6 cellular contexts compared by ENCODE assay signal in genomic region chr7:43715966-43716365, GRCh38. TPM values are rescaled to one million over a fixed set of nuclear protein-coding genes. Genes with fewer than 3 reads are reported as not detected.
DNase-seq lines count a peak whose midpoint lies in the region; ATAC-seq and TF ChIP-seq lines count a peak whose summit lies in the region.
"Not testable (repeated sequence)": the region's sequence is repeated elsewhere in the genome, so short reads cannot be mapped to it uniquely, and the experiment has no call there.

No MANE protein-coding gene starts in this region.

- not testable (repeated sequence) for H3K4me3 Mint-ChIP-seq in Caco-2 (ENCODE audit: unreplicated experiment); IgD-negative memory B cell; activated CD8-positive, alpha-beta T cell treated with anti-CD3 and anti-CD28 coated beads, Interleukin-2, amount 10 ng/mL, durations not matched to agents 7 days and 5 days; activated T-helper 17 cell treated with anti-CD3 and anti-CD28 coated beads, Interleukin-2, amount 50 U/mL, for 72 hours; MCF 10A (ENCODE audit: unreplicated experiment); immature natural killer cell

- intact Hi-C loops in Caco-2 (cut with micrococcal nuclease; ENCODE audit: unreplicated experiment); MCF 10A (cut with micrococcal nuclease): not testable (repeated sequence)

- H3K9me3 ChIP-seq in Caco-2, result not testable (repeated sequence)

- H3K9me3 Mint-ChIP-seq in Caco-2 (ENCODE audit: unreplicated experiment); IgD-negative memory B cell; activated CD8-positive, alpha-beta T cell treated with anti-CD3 and anti-CD28 coated beads, Interleukin-2, amount 10 ng/mL, durations not matched to agents 7 days and 5 days (ENCODE audit: insufficient read depth); activated T-helper 17 cell treated with anti-CD3 and anti-CD28 coated beads, Interleukin-2, amount 50 U/mL, for 72 hours; MCF 10A (ENCODE audit: unreplicated experiment); immature natural killer cell: not testable (repeated sequence)

- not testable (repeated sequence) for DNase-seq in Caco-2; activated CD8-positive, alpha-beta T cell treated with anti-CD3 and anti-CD28 coated beads, Interleukin-2, amount 10 ng/mL, durations not matched to agents 7 days and 5 days; MCF 10A (ENCODE audit: unreplicated experiment); immature natural killer cell

- TF ChIP-seq CTCF in Caco-2 (IDR thresholded peaks at IDR 0.05; ENCODE audit: insufficient read depth in 1 of 2, low read depth in 1 of 2, low read length in 1 of 2, severe bottlenecking in 1 of 2, unreplicated experiment in 1 of 2); MCF 10A (IDR thresholded peaks at IDR 0.05; ENCODE audit: unreplicated experiment): not testable (repeated sequence)

- not testable (repeated sequence) for H3K36me3 ChIP-seq in Caco-2 (ENCODE audit: control insufficient read depth, insufficient read depth, low read length)

- not testable (repeated sequence) for H3K27me3 Mint-ChIP-seq in Caco-2 (ENCODE audit: insufficient read depth, unreplicated experiment); IgD-negative memory B cell; activated CD8-positive, alpha-beta T cell treated with anti-CD3 and anti-CD28 coated beads, Interleukin-2, amount 10 ng/mL, durations not matched to agents 7 days and 5 days (ENCODE audit: low read depth); activated T-helper 17 cell treated with anti-CD3 and anti-CD28 coated beads, Interleukin-2, amount 50 U/mL, for 72 hours; MCF 10A (ENCODE audit: insufficient read depth, unreplicated experiment); immature natural killer cell (ENCODE audit: low read depth in 3 of 3)

- H3K4me1 Mint-ChIP-seq in Caco-2 (ENCODE audit: low read depth, unreplicated experiment); MCF 10A (ENCODE audit: insufficient read depth, unreplicated experiment): not testable (repeated sequence)
- H3K4me1 Mint-ChIP-seq in IgD-negative memory B cell, result peaks cover 8 to 26% (median 24%) of the 10 kb centered on the region in 3 donors
- peaks cover 31% of the 10 kb centered on the region for H3K4me1 Mint-ChIP-seq in activated CD8-positive, alpha-beta T cell treated with anti-CD3 and anti-CD28 coated beads, Interleukin-2, amount 10 ng/mL, durations not matched to agents 7 days and 5 days (ENCODE audit: low read depth)
- H3K4me1 Mint-ChIP-seq in activated T-helper 17 cell treated with anti-CD3 and anti-CD28 coated beads, Interleukin-2, amount 50 U/mL, for 72 hours, result peaks cover 21% of the 10 kb centered on the region
- H3K4me1 Mint-ChIP-seq in immature natural killer cell, result peaks cover 21 to 31% of the 10 kb centered on the region in 2 donors

- H3K27ac Mint-ChIP-seq in Caco-2 (ENCODE audit: unreplicated experiment), result peak overlapping the region; percentile 20
- peak overlapping the region in 2 of 3 donors; percentile 11 to 42 for H3K27ac Mint-ChIP-seq in IgD-negative memory B cell
- H3K27ac Mint-ChIP-seq in activated CD8-positive, alpha-beta T cell treated with anti-CD3 and anti-CD28 coated beads, Interleukin-2, amount 10 ng/mL, durations not matched to agents 7 days and 5 days, result peak overlapping the region; percentile 58
- peak overlapping the region; percentile 1 for H3K27ac Mint-ChIP-seq in activated T-helper 17 cell treated with anti-CD3 and anti-CD28 coated beads, Interleukin-2, amount 50 U/mL, for 72 hours
- H3K27ac Mint-ChIP-seq in MCF 10A (ENCODE audit: low read depth, unreplicated experiment), result peak overlapping the region; percentile 25
- peak overlapping the region in 4 of 6 donors; percentile 0 to 65 (median 28) for H3K27ac Mint-ChIP-seq in immature natural killer cell

- not testable (repeated sequence) for ATAC-seq in activated CD8-positive, alpha-beta T cell treated with anti-CD3 and anti-CD28 coated beads, Interleukin-2, amount 10 ng/mL, durations not matched to agents 7 days and 5 days; activated T-helper 17 cell treated with anti-CD3 and anti-CD28 coated beads, Interleukin-2, amount 50 U/mL, for 72 hours (replicated peaks)

- H3K4me3 ChIP-seq in Caco-2 (ENCODE audit: low read depth, low read length), result not testable (repeated sequence)

- peaks cover 35% of the 10 kb centered on the region for H3K36me3 Mint-ChIP-seq in Caco-2 (ENCODE audit: insufficient read depth, unreplicated experiment)
- H3K36me3 Mint-ChIP-seq in IgD-negative memory B cell; MCF 10A (ENCODE audit: insufficient read depth, unreplicated experiment); immature natural killer cell: not testable (repeated sequence)
- peaks cover 27% of the 10 kb centered on the region for H3K36me3 Mint-ChIP-seq in activated CD8-positive, alpha-beta T cell treated with anti-CD3 and anti-CD28 coated beads, Interleukin-2, amount 10 ng/mL, durations not matched to agents 7 days and 5 days (ENCODE audit: low read depth)
- H3K36me3 Mint-ChIP-seq in activated T-helper 17 cell treated with anti-CD3 and anti-CD28 coated beads, Interleukin-2, amount 50 U/mL, for 72 hours (ENCODE audit: low read depth), result peaks cover 10% of the 10 kb centered on the region

- H3K27me3 ChIP-seq in Caco-2 (replicated peaks; ENCODE audit: control insufficient read depth, insufficient read depth, low read length), result not testable (repeated sequence)

- not testable (repeated sequence) for BruUV-seq in Caco-2 (replicated peaks; lab: Mats Ljungman, UMichigan); MCF 10A (replicated peaks; lab: Mats Ljungman, UMichigan)

- not testable (repeated sequence) for H3K4me1 ChIP-seq in Caco-2

- POLR2A ChIA-PET in Caco-2 (lab: Charles Lee); activated CD8-positive, alpha-beta T cell treated with anti-CD3 and anti-CD28 coated beads, Interleukin-2, amount 10 ng/mL, durations not matched to agents 7 days and 5 days (lab: Charles Lee); MCF 10A (lab: Yijun Ruan, JAX): not testable (repeated sequence)

- CTCF ChIA-PET in Caco-2 (lab: Charles Lee), result not testable (repeated sequence)
- CTCF ChIA-PET in activated CD8-positive, alpha-beta T cell treated with anti-CD3 and anti-CD28 coated beads, Interleukin-2, amount 10 ng/mL, durations not matched to agents 7 days and 5 days (lab: Charles Lee), result interaction anchor here (1.1 to 7.4 kb wide), 2 partner anchors 12 to 133 kb away, joined by 4 to 154 read pairs; partner anchors contain the start of gene STK17A
- CTCF ChIA-PET in MCF 10A (lab: Yijun Ruan, JAX), result interaction anchor here (2.3 kb wide), 1 partner anchor 16 kb away, joined by 8 read pairs; no protein-coding TSS in a partner anchor

RNA-seq across cellular contexts. Expression of gene COA1, which starts 13.4 kb away (rescaled TPM):
- total RNA-seq in Caco-2 (2022) (93.4 and 94.7 TPM in 2 replicates), MCF 10A (2022) (65.5 and 68.5 TPM in 2 replicates)
- polyA plus RNA-seq in IgD-negative memory B cell (48.5 TPM), immature natural killer cell (10 to 100 TPM; 48.2 to 99.7 (median 77.1) TPM)
- 10 to 100 TPM; 52.0 to 52.7 TPM for total RNA-seq in activated CD8-positive, alpha-beta T cell treated with anti-CD3 and anti-CD28 coated beads, Interleukin-2, amount 10 ng/mL, durations not matched to agents 7 days and 5 days
- 10 to 100 TPM; 36.1 to 46.2 TPM for total RNA-seq in activated T-helper 17 cell treated with anti-CD3 and anti-CD28 coated beads, Interleukin-2, amount 50 U/mL, for 72 hours

RNA-seq across cellular contexts. Expression of gene BLVRA, which starts 42.5 kb away (rescaled TPM):
- total RNA-seq in Caco-2 (2022) (19.1 and 27.9 TPM in 2 replicates), MCF 10A (2022) (41.2 and 46.0 TPM in 2 replicates)
- polyA plus RNA-seq in IgD-negative memory B cell (34.4 TPM), immature natural killer cell (10 to 100 TPM; 51.0 to 72.3 (median 51.0) TPM)
- 10 to 100 TPM; 25.7 to 29.2 TPM for total RNA-seq in activated CD8-positive, alpha-beta T cell treated with anti-CD3 and anti-CD28 coated beads, Interleukin-2, amount 10 ng/mL, durations not matched to agents 7 days and 5 days
- 10 to 100 TPM; 17.8 to 21.8 TPM for total RNA-seq in activated T-helper 17 cell treated with anti-CD3 and anti-CD28 coated beads, Interleukin-2, amount 50 U/mL, for 72 hours

Comparison
In these comparisons a context has a peak if more than half of its experiments do, and no peak if none do; other contexts are left out.
1. H3K27ac Mint-ChIP-seq: peak in every context shown above with its lines; median percentile 58 in activated CD8-positive, alpha-beta T cell treated with anti-CD3 and anti-CD28 coated beads, Interleukin-2, amount 10 ng/mL, durations not matched to agents 7 days and 5 days; 28 in immature natural killer cell; 26 in IgD-negative memory B cell; 25 in MCF 10A; 20 in Caco-2; 1 in activated T-helper 17 cell treated with anti-CD3 and anti-CD28 coated beads, Interleukin-2, amount 50 U/mL, for 72 hours.